Comparison of ENCODE assay signal across 11 cellular contexts in genomic region chr9:2227468-2227867, GRCh38.
A peak's percentile ranks its signal among the peaks of the same experiment; 100 is the strongest.
DNase-seq lines count a peak whose midpoint lies in the region; ATAC-seq and TF ChIP-seq lines count a peak whose summit lies in the region.
"Had no signal": no experiment of that assay in that cellular context is flagged by ENCODE, and none has a peak within 500 bp of the region (broad histone marks: within the 10 kb centered on the region; RNA-seq: fewer than 3 reads in every experiment).

No MANE protein-coding gene starts in this region.

- TF ChIP-seq CTCF in right atrium auricular region (IDR thresholded peaks at IDR 0.05) (no peak), body of pancreas (IDR thresholded peaks at IDR 0.05) (no peak), MM.1S (IDR thresholded peaks at IDR 0.05; ENCODE audit: low read length) (no peak), GM10266 (IDR thresholded peaks at IDR 0.05; ENCODE audit: control insufficient read depth, insufficient read depth, low read depth, missing control alignments) (no peak)

- H3K36me3 ChIP-seq in right atrium auricular region: no peaks in the 10 kb centered on the region
- no peaks in the 10 kb centered on the region for H3K36me3 ChIP-seq in body of pancreas (replicated peaks in 1 of 2; ENCODE audit: insufficient read depth in 1 of 2, low read depth in 2 of 2)
- H3K36me3 ChIP-seq in MM.1S (replicated peaks; ENCODE audit: insufficient read depth, low read length): no peaks in the 10 kb centered on the region
- H3K36me3 ChIP-seq: upper lobe of left lung had no signal

- peak; percentile 28 for DNase-seq in left cardiac atrium
- DNase-seq in right atrium auricular region (ENCODE audit: low spot score): no peak
- peak in 2 of 4 donors; percentile 16 to 27 for DNase-seq in body of pancreas
- DNase-seq in MM.1S: no peak
- no peak for DNase-seq in anterior cingulate cortex (lab: John Stamatoyannopoulos, UW)
- DNase-seq in GM10266 (ENCODE audit: extremely low spot score): no peak
- DNase-seq in NCI-H2196 (lab: John Stamatoyannopoulos, UW; ENCODE audit: unreplicated experiment): no peak
- DNase-seq: cortex of kidney, NCI-H510A had no signal

- no peak for TF ChIP-seq POLR2A in body of pancreas (IDR thresholded peaks at IDR 0.05)

- no peak overlapping the region for H2AFZ ChIP-seq in MM.1S (ENCODE audit: low read length)

- 90 to 96% methylated on average over 3 of the region's 3 CpGs for WGBS in body of pancreas, 2 donors

- H3K27me3 ChIP-seq in right atrium auricular region (no peaks in the 10 kb centered on the region), body of pancreas (no peaks in the 10 kb centered on the region), layer of hippocampus (ENCODE audit: control insufficient read depth, insufficient read depth, low read length) (no peaks in the 10 kb centered on the region), MM.1S (replicated peaks; ENCODE audit: insufficient read depth, low read length) (no peaks in the 10 kb centered on the region)
- H3K27me3 ChIP-seq: upper lobe of left lung had no signal

- no peaks in the 10 kb centered on the region for H4K20me1 ChIP-seq in MM.1S (ENCODE audit: insufficient read depth, low read length)

- peak in 1 of 2 donors; percentile 88 for ATAC-seq in left cardiac atrium
- peak; percentile 49 for ATAC-seq in body of pancreas

- no peaks in the 10 kb centered on the region for H3K79me2 ChIP-seq in MM.1S (ENCODE audit: low read length)

- H3K4me2 ChIP-seq in MM.1S (ENCODE audit: low read depth, low read length): no peak overlapping the region

- H3K4me1 ChIP-seq in right atrium auricular region: peaks cover 0 to 17% of the 10 kb centered on the region in 2 donors
- peaks cover 30% of the 10 kb centered on the region for H3K4me1 ChIP-seq in body of pancreas
- peaks cover 25% of the 10 kb centered on the region for H3K4me1 ChIP-seq in MM.1S (ENCODE audit: low read length)

- 0 out of 2 replicates have a peak, but pooled peaks cover 12% of the 10 kb centered on the region for H3F3A ChIP-seq in MM.1S (ENCODE audit: insufficient read depth, low read length)

- H3K4me3 ChIP-seq in right atrium auricular region (no peak overlapping the region), body of pancreas (no peak overlapping the region), MM.1S (ENCODE audit: low read length) (no peak overlapping the region)
- H3K4me3 ChIP-seq: upper lobe of left lung had no signal

- no peaks in the 10 kb centered on the region for H3K9me2 ChIP-seq in MM.1S (replicated peaks; ENCODE audit: insufficient read depth, low read length)

- no peak overlapping the region for H3K9ac ChIP-seq in MM.1S (ENCODE audit: low read length)

- H3K27ac ChIP-seq in right atrium auricular region (no peak overlapping the region), body of pancreas (peak overlapping the region in 1 of 4 donors; percentile 17), layer of hippocampus (ENCODE audit: low read depth, low read length) (peak overlapping the region; percentile 5), MM.1S (ENCODE audit: low read length) (no peak overlapping the region)
- H3K27ac ChIP-seq: upper lobe of left lung had no signal

- intact Hi-C loops in left cardiac atrium (cut with DNase I): no loop called here
- intact Hi-C loops in body of pancreas (cut with DNase I): no loop called here

- H3K9me3 ChIP-seq in right atrium auricular region: no peaks in the 10 kb centered on the region
- no peaks in the 10 kb centered on the region for H3K9me3 ChIP-seq in body of pancreas
- no peaks in the 10 kb centered on the region for H3K9me3 ChIP-seq in MM.1S (replicated peaks; ENCODE audit: insufficient read depth, low read length)
- H3K9me3 ChIP-seq: upper lobe of left lung had no signal
